8 cellular contexts compared by ENCODE assay signal in genomic region chr14:74038015-74038859, GRCh38. TPM values are rescaled to one million over a fixed set of nuclear protein-coding genes. Genes with fewer than 3 reads are reported as not detected.
A peak's percentile ranks its signal among the peaks of the same experiment; 100 is the strongest.
DNase-seq lines count a peak whose midpoint lies in the region; ATAC-seq and TF ChIP-seq lines count a peak whose summit lies in the region.

No MANE protein-coding gene starts in this region.

- no peaks in the 10 kb centered on the region for H3K9me3 Mint-ChIP-seq in natural killer cell
- H3K9me3 Mint-ChIP-seq in natural killer cell treated with Interleukin-12 subunit alpha and Interleukin-12 subunit beta and Interleukin-15 and Interleukin-18, amount 100 ng/mL, for 72 hours: no peaks in the 10 kb centered on the region

- H3K4me3 Mint-ChIP-seq in natural killer cell: no peak overlapping the region
- no peak overlapping the region for H3K4me3 Mint-ChIP-seq in natural killer cell treated with Interleukin-12 subunit alpha and Interleukin-12 subunit beta and Interleukin-15 and Interleukin-18, amount 100 ng/mL, for 72 hours

- ATAC-seq in natural killer cell: peak in 2 of 3 donors; percentile 48 to 49
- ATAC-seq in natural killer cell treated with Interleukin-12 subunit alpha and Interleukin-12 subunit beta and Interleukin-15 and Interleukin-18, amount 100 ng/mL, for 72 hours: no peak
- no peak for ATAC-seq in GM18907 (IDR thresholded peaks at IDR 0.05; ENCODE audit: unreplicated experiment)
- no peak for ATAC-seq in HG03378 (IDR thresholded peaks at IDR 0.05; ENCODE audit: unreplicated experiment)

- H3K27ac Mint-ChIP-seq in natural killer cell: no peak overlapping the region
- no peak overlapping the region for H3K27ac Mint-ChIP-seq in natural killer cell treated with Interleukin-12 subunit alpha and Interleukin-12 subunit beta and Interleukin-15 and Interleukin-18, amount 100 ng/mL, for 72 hours

- TF ChIP-seq CTCF in natural killer cell (IDR thresholded peaks at IDR 0.05): peak; percentile 87

- H3K27me3 Mint-ChIP-seq in natural killer cell (ENCODE audit: low read depth in 2 of 2): no peaks in the 10 kb centered on the region
- H3K27me3 Mint-ChIP-seq in natural killer cell treated with Interleukin-12 subunit alpha and Interleukin-12 subunit beta and Interleukin-15 and Interleukin-18, amount 100 ng/mL, for 72 hours: no peaks in the 10 kb centered on the region

- H3K4me1 Mint-ChIP-seq in natural killer cell: peaks cover 0 to 4% of the 10 kb centered on the region in 2 donors
- no peaks in the 10 kb centered on the region for H3K4me1 Mint-ChIP-seq in natural killer cell treated with Interleukin-12 subunit alpha and Interleukin-12 subunit beta and Interleukin-15 and Interleukin-18, amount 100 ng/mL, for 72 hours (ENCODE audit: low read depth in 2 of 2)

- no peak for DNase-seq in natural killer cell
- no peak for DNase-seq in natural killer cell treated with Interleukin-12 subunit alpha and Interleukin-12 subunit beta and Interleukin-15 and Interleukin-18, amount 100 ng/mL, for 72 hours (ENCODE audit: low spot score)
- DNase-seq in NCI-H146 (lab: John Stamatoyannopoulos, UW): peak; percentile 19
- DNase-seq in SW480 (ENCODE audit: low spot score): peak; percentile 77
- peak; percentile 34 for DNase-seq in fibroblast of the conjunctiva (ENCODE audit: low read depth)
- DNase-seq in retina: peak; percentile 50

- H3K36me3 Mint-ChIP-seq in natural killer cell: no peaks in the 10 kb centered on the region
- no peaks in the 10 kb centered on the region for H3K36me3 Mint-ChIP-seq in natural killer cell treated with Interleukin-12 subunit alpha and Interleukin-12 subunit beta and Interleukin-15 and Interleukin-18, amount 100 ng/mL, for 72 hours

- intact Hi-C loops in natural killer cell (cut with micrococcal nuclease): no loop called here

RNA-seq across cellular contexts. Expression of gene BBOF1, which starts 19.1 kb away (rescaled TPM):
- 1 to 10 TPM; 3.1 to 3.6 (median 3.2) TPM for total RNA-seq in natural killer cell
- 1 to 10 TPM in 1 of 2 donors, under 1 TPM in 1; 0.48 to 2.1 TPM for total RNA-seq in natural killer cell treated with Interleukin-12 subunit alpha and Interleukin-12 subunit beta and Interleukin-15 and Interleukin-18, amount 100 ng/mL, for 72 hours

RNA-seq across cellular contexts. Expression of gene ENTPD5, which starts 19.1 kb away (rescaled TPM):
- 10 to 100 TPM in 2 of 3 donors, 1 to 10 TPM in 1; 8.6 to 15.7 (median 13.0) TPM for total RNA-seq in natural killer cell
- total RNA-seq in natural killer cell treated with Interleukin-12 subunit alpha and Interleukin-12 subunit beta and Interleukin-15 and Interleukin-18, amount 100 ng/mL, for 72 hours: 10 to 100 TPM; 11.5 to 15.5 TPM

RNA-seq across cellular contexts. Expression of gene ALDH6A1, which starts 46.0 kb away (rescaled TPM):
- total RNA-seq in natural killer cell: 1 to 10 TPM; 8.5 to 9.6 (median 9.5) TPM
- 10 to 100 TPM in 1 of 2 donors, 1 to 10 TPM in 1; 5.5 to 11.4 TPM for total RNA-seq in natural killer cell treated with Interleukin-12 subunit alpha and Interleukin-12 subunit beta and Interleukin-15 and Interleukin-18, amount 100 ng/mL, for 72 hours

RNA-seq across cellular contexts. Expression of gene LIN52, which starts 46.5 kb away (rescaled TPM):
- 10 to 100 TPM; 10.6 to 15.0 (median 12.8) TPM for total RNA-seq in natural killer cell
- 10 to 100 TPM; 20.7 TPM for total RNA-seq in natural killer cell treated with Interleukin-12 subunit alpha and Interleukin-12 subunit beta and Interleukin-15 and Interleukin-18, amount 100 ng/mL, for 72 hours

Comparison
In these comparisons a context has a peak if more than half of its experiments do, and no peak if none do; other contexts are left out.
1. ATAC-seq: peak in natural killer cell (2 of 3); none in natural killer cell treated with Interleukin-12 subunit alpha and Interleukin-12 subunit beta and Interleukin-15 and Interleukin-18, amount 100 ng/mL, for 72 hours (0 of 2), GM18907 (single experiment) and HG03378 (single experiment).
2. DNase-seq: peak in NCI-H146 (single experiment), SW480 (single experiment), fibroblast of the conjunctiva (single experiment) and retina (single experiment); none in natural killer cell (single experiment) and natural killer cell treated with Interleukin-12 subunit alpha and Interleukin-12 subunit beta and Interleukin-15 and Interleukin-18, amount 100 ng/mL, for 72 hours (single experiment).